14 cellular contexts compared by ENCODE assay signal in the genomic region with DNA sequence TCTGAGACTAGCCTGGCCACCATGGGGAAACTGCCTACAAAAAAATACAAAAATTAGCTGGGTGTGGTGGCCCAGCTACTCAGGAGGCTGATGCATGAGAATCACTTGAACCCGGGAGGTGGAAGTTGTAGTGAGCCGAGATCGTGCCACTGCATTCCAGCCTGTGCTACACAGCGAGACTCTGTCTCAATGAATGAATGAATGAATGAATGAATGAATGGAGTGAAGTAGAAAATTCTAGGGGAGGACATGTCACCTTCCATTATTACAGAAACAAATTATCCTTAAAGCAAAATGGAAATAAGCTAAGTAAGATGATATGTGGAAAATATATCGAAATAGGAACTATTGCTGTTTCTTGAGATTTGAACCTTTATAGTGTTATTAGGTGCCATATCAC. TPM values are rescaled to one million over a fixed set of nuclear protein-coding genes. Genes with fewer than 3 reads are reported as not detected.
DNase-seq lines count a peak whose midpoint lies in the region; ATAC-seq and TF ChIP-seq lines count a peak whose summit lies in the region.
"Had no signal": no experiment of that assay in that cellular context is flagged by ENCODE, and none has a peak within 500 bp of the region (broad histone marks: within the 10 kb centered on the region; RNA-seq: fewer than 3 reads in every experiment).

No MANE protein-coding gene starts in this region.

- H3K9ac ChIP-seq in BLaER1 treated with 17β-estradiol and CSF1 and Interleukin-3, amounts not matched to agents 10 nM and 100 nM: no peak overlapping the region
- no peak overlapping the region for H3K9ac ChIP-seq in GM23248

- no peak overlapping the region for H3K27ac ChIP-seq in BLaER1 treated with 17β-estradiol and CSF1 and Interleukin-3, amounts not matched to agents 10 nM and 100 nM
- no peak overlapping the region for H3K27ac ChIP-seq in GM23248
- H3K27ac ChIP-seq in ovary: no peak overlapping the region

- H3K9me2 ChIP-seq in GM23248 (ENCODE audit: insufficient read depth): no peaks in the 10 kb centered on the region

- H3K27ac Mint-ChIP-seq in WTC11: no peak overlapping the region
- H3K27ac Mint-ChIP-seq in mesothelial cell of epicardium: no peak overlapping the region

- POLR2A ChIA-PET in WTC11 (lab: Charles Lee): no interaction called here

- no peak overlapping the region for H2AFZ ChIP-seq in GM23248

- peaks cover 11 to 17% (median 16%) of the 10 kb centered on the region in 11 experiments for H4K20me1 ChIP-seq in BLaER1 treated with 17β-estradiol and CSF1 and Interleukin-3, amounts not matched to agents 10 nM and 100 nM
- H4K20me1 ChIP-seq in GM23248 (ENCODE audit: insufficient read depth): no peaks in the 10 kb centered on the region; the same call in 1 of the 2 replicates

- in situ Hi-C loops in GM23248 (cut with MboI): no loop called here

- H3K4me1 ChIP-seq in BLaER1 treated with 17β-estradiol and CSF1 and Interleukin-3, amounts not matched to agents 10 nM and 100 nM: peaks cover 28 to 35% (median 33%) of the 10 kb centered on the region in 10 experiments
- H3K4me1 ChIP-seq in GM23248 (ENCODE audit: insufficient read depth): peaks cover 28% of the 10 kb centered on the region
- H3K4me1 ChIP-seq in ovary (ENCODE audit: insufficient read depth): peaks cover 9% of the 10 kb centered on the region

- intact Hi-C loops in ovary (cut with DNase I): no loop called here

- peak overlapping the region in 6 of 11 experiments; percentile 15 to 95 (median 85); a peak in 6 of 22 replicates for H3K4me2 ChIP-seq in BLaER1 treated with 17β-estradiol and CSF1 and Interleukin-3, amounts not matched to agents 10 nM and 100 nM
- H3K4me2 ChIP-seq in GM23248 (ENCODE audit: unreplicated experiment): peak overlapping the region; percentile 98

- no peak for TF ChIP-seq EP300 in ovary (IDR thresholded peaks at IDR 0.05)

- H3K4me3 Mint-ChIP-seq in WTC11 (peak overlapping the region; percentile 10; the same call in 1 of the 2 replicates), mesothelial cell of epicardium (peak overlapping the region; percentile 26)

- H3K79me2 ChIP-seq in GM23248 (ENCODE audit: insufficient read depth): peaks cover 55% of the 10 kb centered on the region

- H3K36me3 Mint-ChIP-seq in WTC11 (peaks cover 12% of the 10 kb centered on the region), mesothelial cell of epicardium (peaks cover 6% of the 10 kb centered on the region)

- H3K27me3 Mint-ChIP-seq in WTC11 (ENCODE audit: low read depth) (no peaks in the 10 kb centered on the region; the same call in 1 of the 2 replicates), mesothelial cell of epicardium (ENCODE audit: low read depth) (no peaks in the 10 kb centered on the region)

- H3K27me3 ChIP-seq in BLaER1 treated with 17β-estradiol and CSF1 and Interleukin-3, amounts not matched to agents 10 nM and 100 nM: no peaks in the 10 kb centered on the region
- H3K27me3 ChIP-seq in GM23248 (replicated peaks; ENCODE audit: insufficient read depth) (no peaks in the 10 kb centered on the region), ovary (no peaks in the 10 kb centered on the region)

- TF ChIP-seq POLR2A in ovary (IDR thresholded peaks at IDR 0.05): no peak

- peaks cover 53% of the 10 kb centered on the region for H3K4me1 Mint-ChIP-seq in WTC11
- peaks cover 41% of the 10 kb centered on the region for H3K4me1 Mint-ChIP-seq in mesothelial cell of epicardium

- CTCF ChIA-PET in WTC11 (lab: Charles Lee): no interaction called here

- no peak overlapping the region for H3K4me3 ChIP-seq in BLaER1 treated with 17β-estradiol and CSF1 and Interleukin-3, amounts not matched to agents 10 nM and 100 nM
- no peak overlapping the region for H3K4me3 ChIP-seq in GM23248
- H3K4me3 ChIP-seq in ovary: no peak overlapping the region
- H3K4me3 ChIP-seq: HAP-1 had no signal

- H3K9me3 ChIP-seq in BLaER1 treated with 17β-estradiol and CSF1 and Interleukin-3, amounts not matched to agents 10 nM and 100 nM (replicated peaks in 1 of 11): no peaks in the 10 kb centered on the region
- H3K9me3 ChIP-seq in GM23248 (ENCODE audit: low read depth): no peaks in the 10 kb centered on the region
- no peaks in the 10 kb centered on the region for H3K9me3 ChIP-seq in ovary
- H3K9me3 ChIP-seq: Caco-2, HAP-1 had no signal

- ATAC-seq in WTC11 (no peak), GM21360 (IDR thresholded peaks at IDR 0.05; ENCODE audit: unreplicated experiment) (no peak)
- ATAC-seq: SK-N-SH treated with all-trans-retinoic acid at 6 μM for 48 hours had no signal

- H3F3A ChIP-seq in GM23248 (ENCODE audit: insufficient read depth): peaks cover 20% of the 10 kb centered on the region

- DNase-seq in GM23248 (no peak), WTC11 (ENCODE audit: low spot score) (no peak), mesothelial cell of epicardium (ENCODE audit: low spot score in 2 of 2, unreplicated experiment in 2 of 2) (no peak), ovary (no peak), NCI-H446 (lab: John Stamatoyannopoulos, UW) (no peak)
- DNase-seq: Caco-2, DMS153, KBM-7, NCI-H1048, SHP77 had no signal

- 97 to 100% methylated on average over 5 of the region's 5 CpGs for WGBS in GM23248 (ENCODE audit: low coverage in 1 of 2, low lambda C conversion rate in 2 of 2, missing lambda C conversion rate in 2 of 2), 2 experiments
- 95 to 96% (median 96%) methylated on average over 5 of the region's 5 CpGs for WGBS in ovary, 3 donors

- H3K36me3 ChIP-seq in BLaER1 treated with 17β-estradiol and CSF1 and Interleukin-3, amounts not matched to agents 10 nM and 100 nM: peaks cover 12 to 51% (median 27%) of the 10 kb centered on the region in 11 experiments; a peak in 21 of 22 replicates
- H3K36me3 ChIP-seq in GM23248 (ENCODE audit: low read depth) (peaks cover 10% of the 10 kb centered on the region; the same call in 1 of the 2 replicates), ovary (no peaks in the 10 kb centered on the region)

- no peaks in the 10 kb centered on the region for H3K9me3 Mint-ChIP-seq in WTC11
- no peaks in the 10 kb centered on the region for H3K9me3 Mint-ChIP-seq in mesothelial cell of epicardium

- TF ChIP-seq CTCF in WTC11 (IDR thresholded peaks at IDR 0.05): no peak
- TF ChIP-seq CTCF in mesothelial cell of epicardium (IDR thresholded peaks at IDR 0.05; ENCODE audit: unreplicated experiment): no peak
- no peak for TF ChIP-seq CTCF in ovary (IDR thresholded peaks at IDR 0.05)

TF ChIP-seq in WTC11, 78 proteins besides CTCF, POLR2A, EP300 and RAD21 (continues in another document):
- TF ChIP-seq SMAD3 (CRISPR knock-in tag; IDR thresholded peaks at IDR 0.05; ENCODE audit: borderline replicate concordance) (no peak), PRRX2 (CRISPR knock-in tag; IDR thresholded peaks at IDR 0.05) (no peak), OVOL2 (CRISPR knock-in tag; IDR thresholded peaks at IDR 0.05; ENCODE audit: borderline replicate concordance) (no peak), NFYB (CRISPR knock-in tag; conservative IDR thresholded peaks at IDR 0.05; ENCODE audit: low read depth) (no peak), GRHL2 (CRISPR knock-in tag; IDR thresholded peaks at IDR 0.05; ENCODE audit: insufficient replicate concordance, severe bottlenecking) (no peak), TEAD1 (CRISPR knock-in tag; IDR thresholded peaks at IDR 0.05) (no peak)
- TF ChIP-seq, protein P1, sequence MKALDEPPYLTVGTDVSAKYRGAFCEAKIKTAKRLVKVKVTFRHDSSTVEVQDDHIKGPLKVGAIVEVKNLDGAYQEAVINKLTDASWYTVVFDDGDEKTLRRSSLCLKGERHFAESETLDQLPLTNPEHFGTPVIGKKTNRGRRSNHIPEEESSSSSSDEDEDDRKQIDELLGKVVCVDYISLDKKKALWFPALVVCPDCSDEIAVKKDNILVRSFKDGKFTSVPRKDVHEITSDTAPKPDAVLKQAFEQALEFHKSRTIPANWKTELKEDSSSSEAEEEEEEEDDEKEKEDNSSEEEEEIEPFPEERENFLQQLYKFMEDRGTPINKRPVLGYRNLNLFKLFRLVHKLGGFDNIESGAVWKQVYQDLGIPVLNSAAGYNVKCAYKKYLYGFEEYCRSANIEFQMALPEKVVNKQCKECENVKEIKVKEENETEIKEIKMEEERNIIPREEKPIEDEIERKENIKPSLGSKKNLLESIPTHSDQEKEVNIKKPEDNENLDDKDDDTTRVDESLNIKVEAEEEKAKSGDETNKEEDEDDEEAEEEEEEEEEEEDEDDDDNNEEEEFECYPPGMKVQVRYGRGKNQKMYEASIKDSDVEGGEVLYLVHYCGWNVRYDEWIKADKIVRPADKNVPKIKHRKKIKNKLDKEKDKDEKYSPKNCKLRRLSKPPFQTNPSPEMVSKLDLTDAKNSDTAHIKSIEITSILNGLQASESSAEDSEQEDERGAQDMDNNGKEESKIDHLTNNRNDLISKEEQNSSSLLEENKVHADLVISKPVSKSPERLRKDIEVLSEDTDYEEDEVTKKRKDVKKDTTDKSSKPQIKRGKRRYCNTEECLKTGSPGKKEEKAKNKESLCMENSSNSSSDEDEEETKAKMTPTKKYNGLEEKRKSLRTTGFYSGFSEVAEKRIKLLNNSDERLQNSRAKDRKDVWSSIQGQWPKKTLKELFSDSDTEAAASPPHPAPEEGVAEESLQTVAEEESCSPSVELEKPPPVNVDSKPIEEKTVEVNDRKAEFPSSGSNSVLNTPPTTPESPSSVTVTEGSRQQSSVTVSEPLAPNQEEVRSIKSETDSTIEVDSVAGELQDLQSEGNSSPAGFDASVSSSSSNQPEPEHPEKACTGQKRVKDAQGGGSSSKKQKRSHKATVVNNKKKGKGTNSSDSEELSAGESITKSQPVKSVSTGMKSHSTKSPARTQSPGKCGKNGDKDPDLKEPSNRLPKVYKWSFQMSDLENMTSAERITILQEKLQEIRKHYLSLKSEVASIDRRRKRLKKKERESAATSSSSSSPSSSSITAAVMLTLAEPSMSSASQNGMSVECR (CRISPR knock-in tag; IDR thresholded peaks at IDR 0.05; ENCODE audit: borderline replicate concordance): no peak
- TF ChIP-seq, protein P2, sequence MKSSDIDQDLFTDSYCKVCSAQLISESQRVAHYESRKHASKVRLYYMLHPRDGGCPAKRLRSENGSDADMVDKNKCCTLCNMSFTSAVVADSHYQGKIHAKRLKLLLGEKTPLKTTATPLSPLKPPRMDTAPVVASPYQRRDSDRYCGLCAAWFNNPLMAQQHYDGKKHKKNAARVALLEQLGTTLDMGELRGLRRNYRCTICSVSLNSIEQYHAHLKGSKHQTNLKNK (CRISPR knock-in tag; IDR thresholded peaks at IDR 0.05): no peak

RNA-seq across cellular contexts. Expression of a gene that starts 2.9 kb away (rescaled TPM):
- total RNA-seq in GM23248 (2014; rRNA removed; shearing (Covaris generic)): 46.6 and 56.3 TPM in 2 replicates
- polyA plus RNA-seq in GM23248 (2016; fragmentation: Nextera tagmentation; extraction: Ambion mirVana) (40.0 and 55.8 TPM in 2 replicates), ovary (100 to 1,000 TPM in 1 of 2 donors, 10 to 100 TPM in 1; 71.5 to 168 TPM)
- total RNA-seq in WTC11 (2021) (150 to 156 TPM (median 155 TPM) in 3 replicates), mesothelial cell of epicardium (194 to 206 TPM (median 203 TPM) in 3 replicates), ovary (100 to 1,000 TPM in 5 of 7 donors, 10 to 100 TPM in 2; 92.7 to 158 (median 127) TPM)

RNA-seq across cellular contexts. Expression of a gene that starts 34.0 kb away (rescaled TPM):
- total RNA-seq in GM23248 (2014; rRNA removed; shearing (Covaris generic)): 2.5 and 3.5 TPM in 2 replicates
- 8.5 and 8.8 TPM in 2 replicates for polyA plus RNA-seq in GM23248 (2016; fragmentation: Nextera tagmentation; extraction: Ambion mirVana)
- 13.9 to 16.0 TPM (median 14.1 TPM) in 3 replicates for total RNA-seq in WTC11 (2021)
- 4.9 to 6.1 TPM (median 5.6 TPM) in 3 replicates for total RNA-seq in mesothelial cell of epicardium
- total RNA-seq in ovary: 10 to 100 TPM in 1 of 7 donors, 1 to 10 TPM in 6; 3.0 to 10.0 (median 6.2) TPM
- 1 to 10 TPM; 6.9 to 8.1 TPM for polyA plus RNA-seq in ovary
